Comparison of ENCODE assay signal across 24 cellular contexts in genomic region chr15:61106044-61106834, GRCh38.
"Had no signal": no experiment of that assay in that cellular context is flagged by ENCODE, and none has a peak within 500 bp of the region (broad histone marks: within the 10 kb centered on the region; RNA-seq: fewer than 3 reads in every experiment).

No MANE protein-coding gene starts in this region.

- H3K9me3 ChIP-seq: ovary, right lobe of liver, thoracic aorta had no signal

- H3K36me3 ChIP-seq: brain microvascular endothelial cell, ovary, right lobe of liver, thoracic aorta had no signal

- FAIRE-seq: frontal cortex, kidney, urothelium cell line had no signal

- DNase-seq: activated CD4-positive, alpha-beta T cell treated with anti-CD3 and anti-CD28 coated beads for 36 hours; activated CD4-positive, alpha-beta T cell treated with anti-CD3 and anti-CD28 coated beads, Interleukin-2, amount 50 U/mL, for 4 hours; activated CD4-positive, CD25-positive, alpha-beta regulatory T cell; activated effector memory CD4-positive, alpha-beta T cell treated with Interleukin-2 at 50 U/mL for 16 hours; activated naive CD4-positive, alpha-beta T cell treated with Interleukin-2 at 50 U/mL for 16 hours; activated T-cell treated with anti-CD3 and anti-CD28 coated beads for 4 hours; brain microvascular endothelial cell; effector memory CD4-positive, alpha-beta T cell; hippocampal formation; immature natural killer cell; kidney; left colon; mammary epithelial cell; ovary; right lobe of liver; stimulated activated CD4-positive, alpha-beta T cell treated with anti-CD3 and anti-CD28 coated beads, Interleukin-12 subunit alpha, Interleukin-12 subunit beta, amount 100 ng/mL, for 4 hours; stimulated activated CD4-positive, alpha-beta T cell treated with anti-CD3 and anti-CD28 coated beads, Interleukin-4, amount 100 ng/mL, for 1 hour; stimulated activated naive CD8-positive, alpha-beta T cell treated with anti-CD3 and anti-CD28 coated beads, Interleukin-15, Interleukin-2, amounts not matched to agents 100 U/mL and 50 U/mL, for 24 hours; trophoblast cell had no signal

- ATAC-seq: activated CD4-positive, alpha-beta T cell treated with anti-CD3 and anti-CD28 coated beads for 36 hours; left colon; right lobe of liver; stimulated activated naive CD8-positive, alpha-beta T cell treated with anti-CD3 and anti-CD28 coated beads, Interleukin-15, Interleukin-2, amounts not matched to agents 100 U/mL and 50 U/mL, for 24 hours had no signal

- H3K4me3 ChIP-seq: coronary artery, dorsolateral prefrontal cortex, ovary, right lobe of liver, thoracic aorta had no signal

- H3K27ac ChIP-seq: brain microvascular endothelial cell, coronary artery, ovary, right lobe of liver, thoracic aorta had no signal

- H3K27me3 ChIP-seq: brain microvascular endothelial cell, dorsolateral prefrontal cortex, ovary, right lobe of liver had no signal

- H3K4me1 ChIP-seq: right lobe of liver had no signal
